In genomic region chr7:20219446-20220292, GRCh38 we compare ENCODE assay signal across 1 cellular context.
TF ChIP-seq lines count a peak whose summit lies in the region.

No MANE protein-coding gene starts in this region.

TF ChIP-seq in HepG2, 621 proteins besides CTCF, POLR2A, EP300 and RAD21 (continued from another document and continues in another):
- TF ChIP-seq ZNF33B (CRISPR knock-in tag; IDR thresholded peaks at IDR 0.05), result no peak
- TF ChIP-seq BORCS8-MEF2B (CRISPR knock-in tag; IDR thresholded peaks at IDR 0.05), result peak; percentile 70
- TF ChIP-seq, protein P1, sequence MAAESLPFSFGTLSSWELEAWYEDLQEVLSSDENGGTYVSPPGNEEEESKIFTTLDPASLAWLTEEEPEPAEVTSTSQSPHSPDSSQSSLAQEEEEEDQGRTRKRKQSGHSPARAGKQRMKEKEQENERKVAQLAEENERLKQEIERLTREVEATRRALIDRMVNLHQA (CRISPR knock-in tag; IDR thresholded peaks at IDR 0.05), result no peak
- TF ChIP-seq HMG20A (CRISPR knock-in tag; IDR thresholded peaks at IDR 0.05; ENCODE audit: borderline replicate concordance), result peak; percentile 95
- TF ChIP-seq, protein P2, sequence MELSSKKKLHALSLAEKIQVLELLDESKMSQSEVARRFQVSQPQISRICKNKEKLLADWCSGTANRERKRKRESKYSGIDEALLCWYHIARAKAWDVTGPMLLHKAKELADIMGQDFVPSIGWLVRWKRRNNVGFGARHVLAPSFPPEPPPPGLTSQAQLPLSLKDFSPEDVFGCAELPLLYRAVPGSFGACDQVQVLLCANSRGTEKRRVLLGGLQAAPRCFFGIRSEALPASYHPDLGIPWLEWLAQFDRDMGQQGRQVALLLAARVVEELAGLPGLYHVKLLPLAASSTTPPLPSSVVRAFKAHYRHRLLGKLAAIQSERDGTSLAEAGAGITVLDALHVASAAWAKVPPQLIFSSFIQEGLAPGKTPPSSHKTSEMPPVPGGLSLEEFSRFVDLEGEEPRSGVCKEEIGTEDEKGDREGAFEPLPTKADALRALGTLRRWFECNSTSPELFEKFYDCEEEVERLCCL (CRISPR knock-in tag; IDR thresholded peaks at IDR 0.05; ENCODE audit: borderline replicate concordance), result no peak
- 0 out of 2 replicates have a peak, but pooled peaks have one; percentile 4 for TF ChIP-seq NR2F6 (IDR thresholded peaks at IDR 0.05)
- TF ChIP-seq NR2F6 (CRISPR knock-in tag; IDR thresholded peaks at IDR 0.05), result peak; percentile 65
- no peak for TF ChIP-seq RBM39 (IDR thresholded peaks at IDR 0.05; ENCODE audit: low read depth, low read length, poor library complexity, severe bottlenecking)
- TF ChIP-seq, protein P3, sequence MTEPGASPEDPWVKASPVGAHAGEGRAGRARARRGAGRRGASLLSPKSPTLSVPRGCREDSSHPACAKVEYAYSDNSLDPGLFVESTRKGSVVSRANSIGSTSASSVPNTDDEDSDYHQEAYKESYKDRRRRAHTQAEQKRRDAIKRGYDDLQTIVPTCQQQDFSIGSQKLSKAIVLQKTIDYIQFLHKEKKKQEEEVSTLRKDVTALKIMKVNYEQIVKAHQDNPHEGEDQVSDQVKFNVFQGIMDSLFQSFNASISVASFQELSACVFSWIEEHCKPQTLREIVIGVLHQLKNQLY (CRISPR knock-in tag; IDR thresholded peaks at IDR 0.05), result peak; percentile 88; the same call in 1 of the 2 replicates
- TF ChIP-seq DMAP1 (CRISPR knock-in tag; IDR thresholded peaks at IDR 0.05), result peak; percentile 66; the same call in 1 of the 2 replicates
- no peak for TF ChIP-seq ADNP (CRISPR knock-in tag; IDR thresholded peaks at IDR 0.05)
- TF ChIP-seq ZNF790 (CRISPR knock-in tag; IDR thresholded peaks at IDR 0.05; ENCODE audit: borderline replicate concordance), result no peak
- TF ChIP-seq ZNF20 (CRISPR knock-in tag; IDR thresholded peaks at IDR 0.05), result no peak
- TF ChIP-seq NR2C2 (CRISPR knock-in tag; IDR thresholded peaks at IDR 0.05; ENCODE audit: borderline replicate concordance), result peak; percentile 61; the same call in 1 of the 2 replicates
- TF ChIP-seq, protein P4, sequence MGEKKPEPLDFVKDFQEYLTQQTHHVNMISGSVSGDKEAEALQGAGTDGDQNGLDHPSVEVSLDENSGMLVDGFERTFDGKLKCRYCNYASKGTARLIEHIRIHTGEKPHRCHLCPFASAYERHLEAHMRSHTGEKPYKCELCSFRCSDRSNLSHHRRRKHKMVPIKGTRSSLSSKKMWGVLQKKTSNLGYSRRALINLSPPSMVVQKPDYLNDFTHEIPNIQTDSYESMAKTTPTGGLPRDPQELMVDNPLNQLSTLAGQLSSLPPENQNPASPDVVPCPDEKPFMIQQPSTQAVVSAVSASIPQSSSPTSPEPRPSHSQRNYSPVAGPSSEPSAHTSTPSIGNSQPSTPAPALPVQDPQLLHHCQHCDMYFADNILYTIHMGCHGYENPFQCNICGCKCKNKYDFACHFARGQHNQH (CRISPR knock-in tag; IDR thresholded peaks at IDR 0.05), result peak; percentile 95
- TF ChIP-seq JARID2 (CRISPR knock-in tag; IDR thresholded peaks at IDR 0.05; ENCODE audit: insufficient replicate concordance), result peak; percentile 50
- no peak for TF ChIP-seq ZNF691 (CRISPR knock-in tag; IDR thresholded peaks at IDR 0.05; ENCODE audit: borderline replicate concordance, low read depth)
- no peak for TF ChIP-seq SP1 (IDR thresholded peaks at IDR 0.05)
- TF ChIP-seq SP1 (CRISPR knock-in tag; IDR thresholded peaks at IDR 0.05), result no peak; the same call in 1 of the 2 replicates
- TF ChIP-seq CBX2 (IDR thresholded peaks at IDR 0.05; ENCODE audit: low read depth, low read length), result no peak
- no peak; the same call in 1 of the 2 replicates for TF ChIP-seq CBX2 (CRISPR knock-in tag; IDR thresholded peaks at IDR 0.05; ENCODE audit: low read depth)
- TF ChIP-seq ZSCAN5A (CRISPR knock-in tag; IDR thresholded peaks at IDR 0.05; ENCODE audit: borderline replicate concordance), result peak; percentile 96; the same call in 1 of the 2 replicates
- TF ChIP-seq NFE2 (CRISPR knock-in tag; IDR thresholded peaks at IDR 0.05), result 0 out of 2 replicates have a peak, but pooled peaks have one; percentile 34
- peak; percentile 93 for TF ChIP-seq DPF2 (CRISPR knock-in tag; IDR thresholded peaks at IDR 0.05; ENCODE audit: borderline replicate concordance, low read depth)
- 0 out of 2 replicates have a peak, but pooled peaks have one; percentile 11 for TF ChIP-seq ZNF12 (CRISPR knock-in tag; IDR thresholded peaks at IDR 0.05)
- no peak for TF ChIP-seq ZNF543 (CRISPR knock-in tag; IDR thresholded peaks at IDR 0.05)
- peak; percentile 18; the same call in 1 of the 2 replicates for TF ChIP-seq GFI1 (CRISPR knock-in tag; IDR thresholded peaks at IDR 0.05; ENCODE audit: borderline replicate concordance)
- no peak for TF ChIP-seq ZFP36L2 (CRISPR knock-in tag; IDR thresholded peaks at IDR 0.05)
- TF ChIP-seq PPARG (CRISPR knock-in tag; conservative IDR thresholded peaks at IDR 0.05), result peak; percentile 42; the same call in 1 of the 2 replicates
- peak; percentile 86 for TF ChIP-seq ERF (CRISPR knock-in tag; IDR thresholded peaks at IDR 0.05)
- TF ChIP-seq, protein P5, sequence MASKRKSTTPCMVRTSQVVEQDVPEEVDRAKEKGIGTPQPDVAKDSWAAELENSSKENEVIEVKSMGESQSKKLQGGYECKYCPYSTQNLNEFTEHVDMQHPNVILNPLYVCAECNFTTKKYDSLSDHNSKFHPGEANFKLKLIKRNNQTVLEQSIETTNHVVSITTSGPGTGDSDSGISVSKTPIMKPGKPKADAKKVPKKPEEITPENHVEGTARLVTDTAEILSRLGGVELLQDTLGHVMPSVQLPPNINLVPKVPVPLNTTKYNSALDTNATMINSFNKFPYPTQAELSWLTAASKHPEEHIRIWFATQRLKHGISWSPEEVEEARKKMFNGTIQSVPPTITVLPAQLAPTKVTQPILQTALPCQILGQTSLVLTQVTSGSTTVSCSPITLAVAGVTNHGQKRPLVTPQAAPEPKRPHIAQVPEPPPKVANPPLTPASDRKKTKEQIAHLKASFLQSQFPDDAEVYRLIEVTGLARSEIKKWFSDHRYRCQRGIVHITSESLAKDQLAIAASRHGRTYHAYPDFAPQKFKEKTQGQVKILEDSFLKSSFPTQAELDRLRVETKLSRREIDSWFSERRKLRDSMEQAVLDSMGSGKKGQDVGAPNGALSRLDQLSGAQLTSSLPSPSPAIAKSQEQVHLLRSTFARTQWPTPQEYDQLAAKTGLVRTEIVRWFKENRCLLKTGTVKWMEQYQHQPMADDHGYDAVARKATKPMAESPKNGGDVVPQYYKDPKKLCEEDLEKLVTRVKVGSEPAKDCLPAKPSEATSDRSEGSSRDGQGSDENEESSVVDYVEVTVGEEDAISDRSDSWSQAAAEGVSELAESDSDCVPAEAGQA (IDR thresholded peaks at IDR 0.05; ENCODE audit: low read depth), result peak; percentile 74; the same call in 1 of the 2 replicates
- TF ChIP-seq, protein P5 (CRISPR knock-in tag; IDR thresholded peaks at IDR 0.05; ENCODE audit: borderline replicate concordance), result no peak
- peak; percentile 64; the same call in 1 of the 2 replicates for TF ChIP-seq KAT7 (CRISPR knock-in tag; IDR thresholded peaks at IDR 0.05; ENCODE audit: borderline replicate concordance)
- no peak for TF ChIP-seq NCOA1 (CRISPR knock-in tag; IDR thresholded peaks at IDR 0.05)
- TF ChIP-seq, protein P6, sequence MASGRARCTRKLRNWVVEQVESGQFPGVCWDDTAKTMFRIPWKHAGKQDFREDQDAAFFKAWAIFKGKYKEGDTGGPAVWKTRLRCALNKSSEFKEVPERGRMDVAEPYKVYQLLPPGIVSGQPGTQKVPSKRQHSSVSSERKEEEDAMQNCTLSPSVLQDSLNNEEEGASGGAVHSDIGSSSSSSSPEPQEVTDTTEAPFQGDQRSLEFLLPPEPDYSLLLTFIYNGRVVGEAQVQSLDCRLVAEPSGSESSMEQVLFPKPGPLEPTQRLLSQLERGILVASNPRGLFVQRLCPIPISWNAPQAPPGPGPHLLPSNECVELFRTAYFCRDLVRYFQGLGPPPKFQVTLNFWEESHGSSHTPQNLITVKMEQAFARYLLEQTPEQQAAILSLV (CRISPR knock-in tag; IDR thresholded peaks at IDR 0.05; ENCODE audit: borderline replicate concordance), result no peak
- no peak for TF ChIP-seq DNMT1 (CRISPR knock-in tag; IDR thresholded peaks at IDR 0.05)
- no peak for TF ChIP-seq GTF3A (CRISPR knock-in tag; conservative IDR thresholded peaks at IDR 0.05)
- TF ChIP-seq ATF2 (CRISPR knock-in tag; IDR thresholded peaks at IDR 0.05), result peak; percentile 73; the same call in 1 of the 2 replicates
- TF ChIP-seq ZNF660 (CRISPR knock-in tag; IDR thresholded peaks at IDR 0.05; ENCODE audit: borderline replicate concordance, low read depth), result no peak
- 0 out of 2 replicates have a peak, but pooled peaks have one; percentile 71 for TF ChIP-seq RFXAP (CRISPR knock-in tag; IDR thresholded peaks at IDR 0.05; ENCODE audit: borderline replicate concordance)
- peak; percentile 68; the same call in 1 of the 2 replicates for TF ChIP-seq SALL2 (CRISPR knock-in tag; IDR thresholded peaks at IDR 0.05)
- peak; percentile 70; the same call in 1 of the 2 replicates for TF ChIP-seq SOX13 (IDR thresholded peaks at IDR 0.05)
- TF ChIP-seq SOX13 (CRISPR knock-in tag; conservative IDR thresholded peaks at IDR 0.05 in 1 of 2, IDR thresholded peaks at IDR 0.05 in 1 of 2), result peak in 1 of 2 experiments; percentile 87; a peak in 2 of 4 replicates
- TF ChIP-seq ZFYVE20 (CRISPR knock-in tag; IDR thresholded peaks at IDR 0.05; ENCODE audit: borderline replicate concordance, low read depth), result no peak
- TF ChIP-seq NPAS2 (CRISPR knock-in tag; IDR thresholded peaks at IDR 0.05; ENCODE audit: borderline replicate concordance), result no peak
- TF ChIP-seq, protein P7, sequence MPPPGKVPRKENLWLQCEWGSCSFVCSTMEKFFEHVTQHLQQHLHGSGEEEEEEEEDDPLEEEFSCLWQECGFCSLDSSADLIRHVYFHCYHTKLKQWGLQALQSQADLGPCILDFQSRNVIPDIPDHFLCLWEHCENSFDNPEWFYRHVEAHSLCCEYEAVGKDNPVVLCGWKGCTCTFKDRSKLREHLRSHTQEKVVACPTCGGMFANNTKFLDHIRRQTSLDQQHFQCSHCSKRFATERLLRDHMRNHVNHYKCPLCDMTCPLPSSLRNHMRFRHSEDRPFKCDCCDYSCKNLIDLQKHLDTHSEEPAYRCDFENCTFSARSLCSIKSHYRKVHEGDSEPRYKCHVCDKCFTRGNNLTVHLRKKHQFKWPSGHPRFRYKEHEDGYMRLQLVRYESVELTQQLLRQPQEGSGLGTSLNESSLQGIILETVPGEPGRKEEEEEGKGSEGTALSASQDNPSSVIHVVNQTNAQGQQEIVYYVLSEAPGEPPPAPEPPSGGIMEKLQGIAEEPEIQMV (CRISPR knock-in tag; IDR thresholded peaks at IDR 0.05; ENCODE audit: low read depth), result no peak
- TF ChIP-seq SMAD1 (CRISPR knock-in tag; IDR thresholded peaks at IDR 0.05; ENCODE audit: borderline replicate concordance, low read depth), result no peak; the same call in 1 of the 2 replicates
- TF ChIP-seq, protein P8, sequence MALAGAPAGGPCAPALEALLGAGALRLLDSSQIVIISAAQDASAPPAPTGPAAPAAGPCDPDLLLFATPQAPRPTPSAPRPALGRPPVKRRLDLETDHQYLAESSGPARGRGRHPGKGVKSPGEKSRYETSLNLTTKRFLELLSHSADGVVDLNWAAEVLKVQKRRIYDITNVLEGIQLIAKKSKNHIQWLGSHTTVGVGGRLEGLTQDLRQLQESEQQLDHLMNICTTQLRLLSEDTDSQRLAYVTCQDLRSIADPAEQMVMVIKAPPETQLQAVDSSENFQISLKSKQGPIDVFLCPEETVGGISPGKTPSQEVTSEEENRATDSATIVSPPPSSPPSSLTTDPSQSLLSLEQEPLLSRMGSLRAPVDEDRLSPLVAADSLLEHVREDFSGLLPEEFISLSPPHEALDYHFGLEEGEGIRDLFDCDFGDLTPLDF (CRISPR knock-in tag; IDR thresholded peaks at IDR 0.05), result no peak
- TF ChIP-seq, protein P9, sequence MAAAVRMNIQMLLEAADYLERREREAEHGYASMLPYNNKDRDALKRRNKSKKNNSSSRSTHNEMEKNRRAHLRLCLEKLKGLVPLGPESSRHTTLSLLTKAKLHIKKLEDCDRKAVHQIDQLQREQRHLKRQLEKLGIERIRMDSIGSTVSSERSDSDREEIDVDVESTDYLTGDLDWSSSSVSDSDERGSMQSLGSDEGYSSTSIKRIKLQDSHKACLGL (CRISPR knock-in tag; IDR thresholded peaks at IDR 0.05), result no peak
